ENCODE assay signal across 1 cellular context in the genomic region with DNA sequence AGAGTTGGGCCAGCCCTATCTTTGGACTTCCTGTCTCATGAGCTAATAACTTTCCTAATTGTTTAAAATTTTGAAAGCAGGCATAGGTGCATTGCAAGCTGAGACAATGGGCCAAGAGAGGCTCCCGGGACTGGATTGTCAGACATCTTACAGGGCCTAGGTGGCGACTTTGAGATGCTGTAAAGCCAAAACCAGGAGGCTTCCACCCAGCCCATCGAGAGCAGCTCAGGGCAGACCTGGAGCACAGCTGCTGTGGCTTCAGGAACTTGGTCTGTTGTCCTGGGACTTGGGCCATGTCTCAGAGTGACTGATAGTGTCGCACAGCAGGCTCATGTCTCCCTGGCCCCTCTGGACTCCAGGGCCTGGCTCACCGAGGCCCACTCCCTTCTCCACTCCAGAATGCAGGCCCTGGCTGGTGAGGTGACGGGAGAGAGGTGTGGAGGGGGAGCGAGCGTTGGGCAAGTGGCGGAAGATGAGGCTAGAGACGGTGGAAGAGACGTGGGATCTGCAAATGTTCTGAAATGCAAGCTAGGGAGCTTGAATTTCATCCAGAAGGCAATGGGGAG.
TF ChIP-seq lines count a peak whose summit lies in the region.

No MANE protein-coding gene starts in this region.

TF ChIP-seq in HepG2, 621 proteins besides CTCF, POLR2A, EP300 and RAD21 (continued from another document and continues in another):
- TF ChIP-seq, protein P1, sequence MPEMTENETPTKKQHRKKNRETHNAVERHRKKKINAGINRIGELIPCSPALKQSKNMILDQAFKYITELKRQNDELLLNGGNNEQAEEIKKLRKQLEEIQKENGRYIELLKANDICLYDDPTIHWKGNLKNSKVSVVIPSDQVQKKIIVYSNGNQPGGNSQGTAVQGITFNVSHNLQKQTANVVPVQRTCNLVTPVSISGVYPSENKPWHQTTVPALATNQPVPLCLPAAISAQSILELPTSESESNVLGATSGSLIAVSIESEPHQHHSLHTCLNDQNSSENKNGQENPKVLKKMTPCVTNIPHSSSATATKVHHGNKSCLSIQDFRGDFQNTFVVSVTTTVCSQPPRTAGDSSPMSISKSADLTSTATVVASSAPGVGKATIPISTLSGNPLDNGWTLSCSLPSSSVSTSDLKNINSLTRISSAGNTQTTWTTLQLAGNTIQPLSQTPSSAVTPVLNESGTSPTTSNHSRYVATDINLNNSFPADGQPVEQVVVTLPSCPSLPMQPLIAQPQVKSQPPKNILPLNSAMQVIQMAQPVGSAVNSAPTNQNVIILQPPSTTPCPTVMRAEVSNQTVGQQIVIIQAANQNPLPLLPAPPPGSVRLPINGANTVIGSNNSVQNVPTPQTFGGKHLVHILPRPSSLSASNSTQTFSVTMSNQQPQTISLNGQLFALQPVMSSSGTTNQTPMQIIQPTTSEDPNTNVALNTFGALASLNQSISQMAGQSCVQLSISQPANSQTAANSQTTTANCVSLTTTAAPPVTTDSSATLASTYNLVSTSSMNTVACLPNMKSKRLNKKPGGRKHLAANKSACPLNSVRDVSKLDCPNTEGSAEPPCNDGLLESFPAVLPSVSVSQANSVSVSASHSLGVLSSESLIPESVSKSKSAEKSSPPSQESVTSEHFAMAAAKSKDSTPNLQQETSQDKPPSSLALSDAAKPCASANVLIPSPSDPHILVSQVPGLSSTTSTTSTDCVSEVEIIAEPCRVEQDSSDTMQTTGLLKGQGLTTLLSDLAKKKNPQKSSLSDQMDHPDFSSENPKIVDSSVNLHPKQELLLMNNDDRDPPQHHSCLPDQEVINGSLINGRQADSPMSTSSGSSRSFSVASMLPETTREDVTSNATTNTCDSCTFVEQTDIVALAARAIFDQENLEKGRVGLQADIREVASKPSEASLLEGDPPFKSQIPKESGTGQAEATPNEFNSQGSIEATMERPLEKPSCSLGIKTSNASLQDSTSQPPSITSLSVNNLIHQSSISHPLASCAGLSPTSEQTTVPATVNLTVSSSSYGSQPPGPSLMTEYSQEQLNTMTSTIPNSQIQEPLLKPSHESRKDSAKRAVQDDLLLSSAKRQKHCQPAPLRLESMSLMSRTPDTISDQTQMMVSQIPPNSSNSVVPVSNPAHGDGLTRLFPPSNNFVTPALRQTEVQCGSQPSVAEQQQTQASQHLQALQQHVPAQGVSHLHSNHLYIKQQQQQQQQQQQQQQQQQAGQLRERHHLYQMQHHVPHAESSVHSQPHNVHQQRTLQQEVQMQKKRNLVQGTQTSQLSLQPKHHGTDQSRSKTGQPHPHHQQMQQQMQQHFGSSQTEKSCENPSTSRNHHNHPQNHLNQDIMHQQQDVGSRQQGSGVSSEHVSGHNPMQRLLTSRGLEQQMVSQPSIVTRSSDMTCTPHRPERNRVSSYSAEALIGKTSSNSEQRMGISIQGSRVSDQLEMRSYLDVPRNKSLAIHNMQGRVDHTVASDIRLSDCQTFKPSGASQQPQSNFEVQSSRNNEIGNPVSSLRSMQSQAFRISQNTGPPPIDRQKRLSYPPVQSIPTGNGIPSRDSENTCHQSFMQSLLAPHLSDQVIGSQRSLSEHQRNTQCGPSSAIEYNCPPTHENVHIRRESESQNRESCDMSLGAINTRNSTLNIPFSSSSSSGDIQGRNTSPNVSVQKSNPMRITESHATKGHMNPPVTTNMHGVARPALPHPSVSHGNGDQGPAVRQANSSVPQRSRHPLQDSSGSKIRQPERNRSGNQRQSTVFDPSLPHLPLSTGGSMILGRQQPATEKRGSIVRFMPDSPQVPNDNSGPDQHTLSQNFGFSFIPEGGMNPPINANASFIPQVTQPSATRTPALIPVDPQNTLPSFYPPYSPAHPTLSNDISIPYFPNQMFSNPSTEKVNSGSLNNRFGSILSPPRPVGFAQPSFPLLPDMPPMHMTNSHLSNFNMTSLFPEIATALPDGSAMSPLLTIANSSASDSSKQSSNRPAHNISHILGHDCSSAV (CRISPR knock-in tag; IDR thresholded peaks at IDR 0.05; ENCODE audit: borderline replicate concordance): no peak
- no peak for TF ChIP-seq ZNF839 (CRISPR knock-in tag; IDR thresholded peaks at IDR 0.05; ENCODE audit: borderline replicate concordance)
- TF ChIP-seq FOXA3 (CRISPR knock-in tag; IDR thresholded peaks at IDR 0.05): no peak
- no peak for TF ChIP-seq ZNF747 (CRISPR knock-in tag; IDR thresholded peaks at IDR 0.05; ENCODE audit: borderline replicate concordance)
- no peak for TF ChIP-seq ZNF207 (IDR thresholded peaks at IDR 0.05; ENCODE audit: borderline replicate concordance)
- TF ChIP-seq SP1 (IDR thresholded peaks at IDR 0.05): no peak
- TF ChIP-seq SP1 (CRISPR knock-in tag; IDR thresholded peaks at IDR 0.05): no peak
- no peak for TF ChIP-seq ZBTB34 (CRISPR knock-in tag; IDR thresholded peaks at IDR 0.05)
- no peak for TF ChIP-seq ZFAT (CRISPR knock-in tag; conservative IDR thresholded peaks at IDR 0.05)
- TF ChIP-seq MAX (IDR thresholded peaks at IDR 0.05): no peak
- TF ChIP-seq, protein P2, sequence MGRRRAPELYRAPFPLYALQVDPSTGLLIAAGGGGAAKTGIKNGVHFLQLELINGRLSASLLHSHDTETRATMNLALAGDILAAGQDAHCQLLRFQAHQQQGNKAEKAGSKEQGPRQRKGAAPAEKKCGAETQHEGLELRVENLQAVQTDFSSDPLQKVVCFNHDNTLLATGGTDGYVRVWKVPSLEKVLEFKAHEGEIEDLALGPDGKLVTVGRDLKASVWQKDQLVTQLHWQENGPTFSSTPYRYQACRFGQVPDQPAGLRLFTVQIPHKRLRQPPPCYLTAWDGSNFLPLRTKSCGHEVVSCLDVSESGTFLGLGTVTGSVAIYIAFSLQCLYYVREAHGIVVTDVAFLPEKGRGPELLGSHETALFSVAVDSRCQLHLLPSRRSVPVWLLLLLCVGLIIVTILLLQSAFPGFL (CRISPR knock-in tag; IDR thresholded peaks at IDR 0.05): no peak
- TF ChIP-seq HNRNPLL (IDR thresholded peaks at IDR 0.05; ENCODE audit: low read depth, low read length, poor library complexity, severe bottlenecking): peak; percentile 33
- no peak for TF ChIP-seq ZNF382 (CRISPR knock-in tag; IDR thresholded peaks at IDR 0.05; ENCODE audit: borderline replicate concordance)
- TF ChIP-seq ZNF557 (CRISPR knock-in tag; IDR thresholded peaks at IDR 0.05): no peak
- no peak for TF ChIP-seq ZSCAN25 (CRISPR knock-in tag; IDR thresholded peaks at IDR 0.05)
- TF ChIP-seq TBX3 (IDR thresholded peaks at IDR 0.05; ENCODE audit: borderline replicate concordance): no peak
- TF ChIP-seq, protein P3, sequence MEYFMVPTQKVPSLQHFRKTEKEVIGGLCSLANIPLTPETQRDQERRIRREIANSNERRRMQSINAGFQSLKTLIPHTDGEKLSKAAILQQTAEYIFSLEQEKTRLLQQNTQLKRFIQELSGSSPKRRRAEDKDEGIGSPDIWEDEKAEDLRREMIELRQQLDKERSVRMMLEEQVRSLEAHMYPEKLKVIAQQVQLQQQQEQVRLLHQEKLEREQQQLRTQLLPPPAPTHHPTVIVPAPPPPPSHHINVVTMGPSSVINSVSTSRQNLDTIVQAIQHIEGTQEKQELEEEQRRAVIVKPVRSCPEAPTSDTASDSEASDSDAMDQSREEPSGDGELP (IDR thresholded peaks at IDR 0.05; ENCODE audit: borderline replicate concordance, low read depth): peak; percentile 21; the same call in 1 of the 2 replicates
- no peak for TF ChIP-seq JUND (CRISPR knock-in tag; IDR thresholded peaks at IDR 0.05)
- TF ChIP-seq ZNF329 (CRISPR knock-in tag; IDR thresholded peaks at IDR 0.05; ENCODE audit: low read depth): no peak
- no peak for TF ChIP-seq ZNF782 (CRISPR knock-in tag; IDR thresholded peaks at IDR 0.05; ENCODE audit: borderline replicate concordance)
- no peak for TF ChIP-seq AGO2 (optimal IDR thresholded peaks at IDR 0.05; ENCODE audit: low read depth, low read length)
- TF ChIP-seq DMTF1 (CRISPR knock-in tag; IDR thresholded peaks at IDR 0.05): no peak
- no peak for TF ChIP-seq MIXL1 (CRISPR knock-in tag; IDR thresholded peaks at IDR 0.05)
- TF ChIP-seq PRMT3 (CRISPR knock-in tag; IDR thresholded peaks at IDR 0.05; ENCODE audit: borderline replicate concordance, low read depth): no peak
- no peak for TF ChIP-seq NFE2 (CRISPR knock-in tag; IDR thresholded peaks at IDR 0.05)
- TF ChIP-seq CENPT (CRISPR knock-in tag; IDR thresholded peaks at IDR 0.05; ENCODE audit: low read depth): no peak
- TF ChIP-seq BHLHE40 (IDR thresholded peaks at IDR 0.05; ENCODE audit: low read length): no peak
- no peak for TF ChIP-seq RBFOX2 (IDR thresholded peaks at IDR 0.05; ENCODE audit: low read depth, low read length)
- no peak for TF ChIP-seq MED13 (CRISPR knock-in tag; IDR thresholded peaks at IDR 0.05)
- TF ChIP-seq, protein P4, sequence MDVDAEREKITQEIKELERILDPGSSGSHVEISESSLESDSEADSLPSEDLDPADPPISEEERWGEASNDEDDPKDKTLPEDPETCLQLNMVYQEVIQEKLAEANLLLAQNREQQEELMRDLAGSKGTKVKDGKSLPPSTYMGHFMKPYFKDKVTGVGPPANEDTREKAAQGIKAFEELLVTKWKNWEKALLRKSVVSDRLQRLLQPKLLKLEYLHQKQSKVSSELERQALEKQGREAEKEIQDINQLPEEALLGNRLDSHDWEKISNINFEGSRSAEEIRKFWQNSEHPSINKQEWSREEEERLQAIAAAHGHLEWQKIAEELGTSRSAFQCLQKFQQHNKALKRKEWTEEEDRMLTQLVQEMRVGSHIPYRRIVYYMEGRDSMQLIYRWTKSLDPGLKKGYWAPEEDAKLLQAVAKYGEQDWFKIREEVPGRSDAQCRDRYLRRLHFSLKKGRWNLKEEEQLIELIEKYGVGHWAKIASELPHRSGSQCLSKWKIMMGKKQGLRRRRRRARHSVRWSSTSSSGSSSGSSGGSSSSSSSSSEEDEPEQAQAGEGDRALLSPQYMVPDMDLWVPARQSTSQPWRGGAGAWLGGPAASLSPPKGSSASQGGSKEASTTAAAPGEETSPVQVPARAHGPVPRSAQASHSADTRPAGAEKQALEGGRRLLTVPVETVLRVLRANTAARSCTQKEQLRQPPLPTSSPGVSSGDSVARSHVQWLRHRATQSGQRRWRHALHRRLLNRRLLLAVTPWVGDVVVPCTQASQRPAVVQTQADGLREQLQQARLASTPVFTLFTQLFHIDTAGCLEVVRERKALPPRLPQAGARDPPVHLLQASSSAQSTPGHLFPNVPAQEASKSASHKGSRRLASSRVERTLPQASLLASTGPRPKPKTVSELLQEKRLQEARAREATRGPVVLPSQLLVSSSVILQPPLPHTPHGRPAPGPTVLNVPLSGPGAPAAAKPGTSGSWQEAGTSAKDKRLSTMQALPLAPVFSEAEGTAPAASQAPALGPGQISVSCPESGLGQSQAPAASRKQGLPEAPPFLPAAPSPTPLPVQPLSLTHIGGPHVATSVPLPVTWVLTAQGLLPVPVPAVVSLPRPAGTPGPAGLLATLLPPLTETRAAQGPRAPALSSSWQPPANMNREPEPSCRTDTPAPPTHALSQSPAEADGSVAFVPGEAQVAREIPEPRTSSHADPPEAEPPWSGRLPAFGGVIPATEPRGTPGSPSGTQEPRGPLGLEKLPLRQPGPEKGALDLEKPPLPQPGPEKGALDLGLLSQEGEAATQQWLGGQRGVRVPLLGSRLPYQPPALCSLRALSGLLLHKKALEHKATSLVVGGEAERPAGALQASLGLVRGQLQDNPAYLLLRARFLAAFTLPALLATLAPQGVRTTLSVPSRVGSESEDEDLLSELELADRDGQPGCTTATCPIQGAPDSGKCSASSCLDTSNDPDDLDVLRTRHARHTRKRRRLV (CRISPR knock-in tag; IDR thresholded peaks at IDR 0.05): no peak
- no peak for TF ChIP-seq THYN1 (CRISPR knock-in tag; IDR thresholded peaks at IDR 0.05; ENCODE audit: borderline replicate concordance, low read depth)
- peak; percentile 43; the same call in 1 of the 2 replicates for TF ChIP-seq SALL1 (CRISPR knock-in tag; IDR thresholded peaks at IDR 0.05)
- no peak for TF ChIP-seq DRAP1 (CRISPR knock-in tag; IDR thresholded peaks at IDR 0.05)
